ENCODE assay signal across 30 cellular contexts in the genomic region with DNA sequence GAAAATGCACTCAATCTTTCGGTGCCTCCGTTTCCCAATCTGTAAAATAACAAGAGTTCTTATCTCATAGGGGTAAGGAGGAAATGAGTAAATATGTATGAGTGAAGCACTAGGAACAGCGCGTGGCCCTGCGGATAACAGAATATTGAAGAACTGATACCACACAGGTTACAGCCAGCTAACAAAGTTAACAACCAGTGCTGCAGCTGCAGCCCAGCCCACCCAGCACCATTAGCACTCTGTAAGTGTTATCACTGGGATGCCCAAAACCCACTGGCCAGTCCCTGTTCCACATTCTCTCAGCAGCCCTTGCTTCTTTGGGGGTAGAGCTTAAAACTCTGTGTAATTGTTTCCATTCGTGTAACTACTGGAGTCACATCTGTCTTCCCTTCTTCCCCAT.
DNase-seq lines count a peak whose midpoint lies in the region; ATAC-seq and TF ChIP-seq lines count a peak whose summit lies in the region.
"Had no signal": no experiment of that assay in that cellular context is flagged by ENCODE, and none has a peak within 500 bp of the region (broad histone marks: within the 10 kb centered on the region; RNA-seq: fewer than 3 reads in every experiment).

No MANE protein-coding gene starts in this region.

- no peaks in the 10 kb centered on the region for H4K20me1 ChIP-seq in OCI-LY7 (ENCODE audit: insufficient read depth, low read length)

- peaks cover 0 to 61% (median 16%) of the 10 kb centered on the region in 9 donors for H3K27me3 ChIP-seq in heart left ventricle
- H3K27me3 ChIP-seq: BE2C, breast epithelium, vagina had no signal

- WGBS in heart left ventricle, 4 donors: 70 to 77% (median 73%) methylated on average over 6 of the region's 6 CpGs

- H3K9me3 ChIP-seq in OCI-LY7 (ENCODE audit: low read length): no peaks in the 10 kb centered on the region; the same call in 1 of the 2 replicates
- H3K9me3 ChIP-seq in heart left ventricle: no peaks in the 10 kb centered on the region
- H3K9me3 ChIP-seq: BE2C, breast epithelium, esophagus squamous epithelium, gastrocnemius medialis, mucosa of descending colon, SJCRH30, stomach, vagina had no signal

- H3K4me1 Mint-ChIP-seq in activated CD4-positive, alpha-beta T cell treated with anti-CD3 and anti-CD28 coated beads for 36 hours: peaks cover 6% of the 10 kb centered on the region
- H3K4me1 Mint-ChIP-seq in memory B cell: peaks cover 30% of the 10 kb centered on the region

- peaks cover 33% of the 10 kb centered on the region for H3K27me3 Mint-ChIP-seq in activated CD4-positive, alpha-beta T cell treated with anti-CD3 and anti-CD28 coated beads for 36 hours
- peaks cover 13% of the 10 kb centered on the region for H3K27me3 Mint-ChIP-seq in memory B cell

- POLR2A ChIA-PET in activated CD4-positive, alpha-beta T cell treated with anti-CD3 and anti-CD28 coated beads for 36 hours (lab: Charles Lee): no interaction called here
- POLR2A ChIA-PET in OCI-LY7 (lab: Charles Lee): interaction anchor here (0.6 to 6.6 kb wide), 7 partner anchors 9 to 144 kb away, joined by 3 to 43 read pairs (median 9); no protein-coding TSS in a partner anchor

- BruUV-seq in OCI-LY7 (replicated peaks; lab: Mats Ljungman, UMichigan): no TSS peak

- H3K4me2 ChIP-seq in OCI-LY7 (ENCODE audit: low read length): peak overlapping the region; percentile 62

- no peaks in the 10 kb centered on the region for H3K9me3 Mint-ChIP-seq in activated CD4-positive, alpha-beta T cell treated with anti-CD3 and anti-CD28 coated beads for 36 hours (ENCODE audit: low read depth)
- peaks cover 4% of the 10 kb centered on the region for H3K9me3 Mint-ChIP-seq in memory B cell
- H3K9me3 Mint-ChIP-seq: activated naive CD4-positive, alpha-beta T cell treated with anti-CD3 and anti-CD28 coated beads for 36 hours had no signal

- peak; percentile 33 for ATAC-seq in activated CD4-positive, alpha-beta T cell treated with anti-CD3 and anti-CD28 coated beads for 36 hours
- ATAC-seq in memory B cell (ENCODE audit: low read depth) (no peak), HG02884 (IDR thresholded peaks at IDR 0.05; ENCODE audit: unreplicated experiment) (no peak), heart left ventricle (no peak)
- peak; percentile 33 for ATAC-seq in stimulated activated naive CD8-positive, alpha-beta T cell treated with anti-CD3 and anti-CD28 coated beads, Interleukin-15, Interleukin-2, amounts not matched to agents 100 U/mL and 50 U/mL, for 24 hours
- ATAC-seq: gastrocnemius medialis, mucosa of descending colon, natural killer cell, T-cell had no signal

- H2AFZ ChIP-seq in OCI-LY7 (ENCODE audit: low read length): peak overlapping the region; percentile 68; the same call in 1 of the 2 replicates

- peak overlapping the region; percentile 31 for H3K4me3 ChIP-seq in OCI-LY7 (ENCODE audit: low read depth, low read length, poor library complexity, severe bottlenecking)
- no peak overlapping the region for H3K4me3 ChIP-seq in heart left ventricle
- H3K4me3 ChIP-seq: breast epithelium, esophagus squamous epithelium, gastrocnemius medialis, mucosa of descending colon, SJCRH30, skin epidermis, stomach, vagina had no signal

- no peaks in the 10 kb centered on the region for H3K36me3 Mint-ChIP-seq in activated CD4-positive, alpha-beta T cell treated with anti-CD3 and anti-CD28 coated beads for 36 hours (ENCODE audit: low read depth)
- H3K36me3 Mint-ChIP-seq in memory B cell: peaks cover 3% of the 10 kb centered on the region
- H3K36me3 Mint-ChIP-seq: natural killer cell, T-cell had no signal

- TF ChIP-seq POLR2A in heart left ventricle (IDR thresholded peaks at IDR 0.05): no peak

- H3K4me1 ChIP-seq in OCI-LY7 (ENCODE audit: insufficient read depth, low read length, poor library complexity, severe bottlenecking) (peaks cover 74% of the 10 kb centered on the region), heart left ventricle (no peaks in the 10 kb centered on the region)
- H3K4me1 ChIP-seq: BE2C, breast epithelium, gastrocnemius medialis, SJCRH30, stomach, vagina had no signal

- H3K36me3 ChIP-seq in OCI-LY7 (ENCODE audit: insufficient read depth, low read length): no peaks in the 10 kb centered on the region
- H3K36me3 ChIP-seq in heart left ventricle: no peaks in the 10 kb centered on the region
- H3K36me3 ChIP-seq: BE2C, breast epithelium, esophagus squamous epithelium, gastrocnemius medialis, SJCRH30, stomach, vagina had no signal

- TF ChIP-seq CTCF in OCI-LY7 (conservative IDR thresholded peaks at IDR 0.05; ENCODE audit: low read length) (no peak), heart left ventricle (IDR thresholded peaks at IDR 0.05) (no peak)

- CTCF ChIA-PET in activated CD4-positive, alpha-beta T cell treated with anti-CD3 and anti-CD28 coated beads for 36 hours (lab: Charles Lee): interaction anchor here (0.6 to 1.5 kb wide), 7 partner anchors 17 to 167 kb away, joined by 3 to 5 read pairs (median 3); no protein-coding TSS in a partner anchor
- CTCF ChIA-PET in OCI-LY7 (lab: Charles Lee; ENCODE audit: unreplicated experiment): interaction anchor here (1.3 to 1.6 kb wide), 2 partner anchors 18 to 23 kb away, joined by 3 to 7 read pairs; no protein-coding TSS in a partner anchor

- no peak overlapping the region for H3K4me3 Mint-ChIP-seq in activated CD4-positive, alpha-beta T cell treated with anti-CD3 and anti-CD28 coated beads for 36 hours
- H3K4me3 Mint-ChIP-seq in memory B cell: peak overlapping the region; percentile 37
- H3K4me3 Mint-ChIP-seq: activated naive CD4-positive, alpha-beta T cell treated with anti-CD3 and anti-CD28 coated beads for 36 hours; natural killer cell; T-cell had no signal

- H3K9me2 ChIP-seq in OCI-LY7 (ENCODE audit: insufficient read depth, low read length): no peaks in the 10 kb centered on the region

- no peak for DNase-seq in activated CD4-positive, alpha-beta T cell treated with anti-CD3 and anti-CD28 coated beads for 36 hours
- DNase-seq in activated CD4-positive, alpha-beta T cell treated with anti-CD3 and anti-CD28 coated beads, Interleukin-2, amount 50 U/mL, for 4 hours: no peak
- DNase-seq in OCI-LY7 (ENCODE audit: low spot score) (peak; percentile 38), memory B cell (ENCODE audit: low spot score in 2 of 2) (no peak), germinal center (ENCODE audit: low spot score) (no peak), heart left ventricle (no peak)
- DNase-seq in stimulated activated naive CD8-positive, alpha-beta T cell treated with anti-CD3 and anti-CD28 coated beads, Interleukin-15, Interleukin-2, amounts not matched to agents 100 U/mL and 50 U/mL, for 24 hours: no peak
- DNase-seq: activated CD4-positive, CD25-positive, alpha-beta regulatory T cell; activated naive CD4-positive, alpha-beta T cell treated with anti-CD3 and anti-CD28 coated beads for 36 hours; amniotic stem cell; BE2C; DMS 273 treated with DMSO at 0.1 percent for 48 hours; esophagus squamous epithelium; gastrocnemius medialis; hippocampal formation; left cardiac atrium; mucosa of descending colon; natural killer cell; NCI-H1048; NCI-H2107; NCI-H446 treated with DMSO at 0.1 percent for 48 hours; NCI-H82; RPMI8226; SJCRH30; stomach; T-cell had no signal

- no peak overlapping the region for H3K27ac Mint-ChIP-seq in activated CD4-positive, alpha-beta T cell treated with anti-CD3 and anti-CD28 coated beads for 36 hours
- H3K27ac Mint-ChIP-seq in memory B cell: peak overlapping the region; percentile 12
- H3K27ac Mint-ChIP-seq: activated naive CD4-positive, alpha-beta T cell treated with anti-CD3 and anti-CD28 coated beads for 36 hours; natural killer cell; T-cell had no signal

- H3K27ac ChIP-seq in OCI-LY7 (ENCODE audit: low read depth, low read length, poor library complexity, severe bottlenecking): peak overlapping the region; percentile 90
- H3K27ac ChIP-seq in heart left ventricle: no peak overlapping the region
- H3K27ac ChIP-seq: breast epithelium, esophagus squamous epithelium, gastrocnemius medialis, SJCRH30, skin epidermis, stomach, vagina had no signal

- intact Hi-C loops in activated CD4-positive, alpha-beta T cell treated with anti-CD3 and anti-CD28 coated beads for 36 hours (cut with DNase I, micrococcal nuclease): no loop called here
- intact Hi-C loops in OCI-LY7 (cut with micrococcal nuclease; ENCODE audit: unreplicated experiment): no loop called here
- intact Hi-C loops in heart left ventricle (cut with DNase I): no loop called here

- H3K79me2 ChIP-seq in OCI-LY7 (ENCODE audit: insufficient read depth, low read depth, low read length): no peaks in the 10 kb centered on the region

Comparison
In these comparisons a context has a peak if more than half of its experiments do, and no peak if none do; other contexts are left out.
1. ATAC-seq: peak in activated CD4-positive, alpha-beta T cell treated with anti-CD3 and anti-CD28 coated beads for 36 hours (single experiment) and stimulated activated naive CD8-positive, alpha-beta T cell treated with anti-CD3 and anti-CD28 coated beads, Interleukin-15, Interleukin-2, amounts not matched to agents 100 U/mL and 50 U/mL, for 24 hours (single experiment); none in memory B cell (single experiment), HG02884 (single experiment) and heart left ventricle (0 of 4).